8 cellular contexts compared by ENCODE assay signal in genomic region chr7:2529161-2530075, GRCh38. TPM values are rescaled to one million over a fixed set of nuclear protein-coding genes. Genes with fewer than 3 reads are reported as not detected.
A peak's percentile ranks its signal among the peaks of the same experiment; 100 is the strongest.
DNase-seq lines count a peak whose midpoint lies in the region; ATAC-seq, FAIRE-seq and TF ChIP-seq lines count a peak whose summit lies in the region.

No MANE protein-coding gene starts in this region.

- peak; percentile 87 for DNase-seq in HTR-8/SVneo (ENCODE audit: insufficient read length, low spot score)
- peak; percentile 66 for DNase-seq in activated CD4-positive, CD25-positive, alpha-beta regulatory T cell treated with anti-CD3 and anti-CD28 coated beads, Interleukin-2, amount 50 U/mL, for 72 hours
- peak; percentile 39 to 57 (median 55) for DNase-seq in effector memory CD8-positive, alpha-beta T cell
- peak in 8 of 10 donors; percentile 52 to 79 (median 61) for DNase-seq in naive thymus-derived CD8-positive, alpha-beta T cell
- no peak for DNase-seq in brain microvascular endothelial cell

- H3K4me3 ChIP-seq in brain microvascular endothelial cell (ENCODE audit: low read depth, low read length) = no peak overlapping the region

- POLR2A ChIA-PET in naive thymus-derived CD8-positive, alpha-beta T cell (lab: Charles Lee) = interaction anchor here (0.7 to 15.4 kb wide), 17 partner anchors 12 to 181 kb away, joined by 3 to 821 read pairs (median 5); partner anchors contain the start of genes BRAT1, LFNG and TTYH3

- no peak for TF ChIP-seq CTCF in brain microvascular endothelial cell (IDR thresholded peaks at IDR 0.05; ENCODE audit: low read depth, low read length, missing control alignments)

- H3K9me3 Mint-ChIP-seq in effector memory CD8-positive, alpha-beta T cell = no peaks in the 10 kb centered on the region
- no peaks in the 10 kb centered on the region for H3K9me3 Mint-ChIP-seq in naive thymus-derived CD8-positive, alpha-beta T cell

- ATAC-seq in GM19025 (IDR thresholded peaks at IDR 0.05; ENCODE audit: low read depth, unreplicated experiment) (peak; percentile 45), HG02840 (IDR thresholded peaks at IDR 0.05; ENCODE audit: low FRiP score, unreplicated experiment) (no peak), GM21515 (IDR thresholded peaks at IDR 0.05; ENCODE audit: unreplicated experiment) (no peak)
- peak; percentile 53 for ATAC-seq in effector memory CD8-positive, alpha-beta T cell (replicated peaks)
- ATAC-seq in naive thymus-derived CD8-positive, alpha-beta T cell = peak; percentile 26 to 44

- peaks cover 39 to 52% of the 10 kb centered on the region in 2 donors for H3K4me1 Mint-ChIP-seq in effector memory CD8-positive, alpha-beta T cell (ENCODE audit: low read depth in 2 of 2)
- peaks cover 18 to 66% (median 64%) of the 10 kb centered on the region in 4 donors for H3K4me1 Mint-ChIP-seq in naive thymus-derived CD8-positive, alpha-beta T cell

- in situ Hi-C loops in brain microvascular endothelial cell (cut with HindIII; ENCODE audit: low pct_ligation_motif_present, low sequenced_read_pairs) = no loop called here

- H3K27me3 Mint-ChIP-seq in effector memory CD8-positive, alpha-beta T cell = no peaks in the 10 kb centered on the region
- no peaks in the 10 kb centered on the region for H3K27me3 Mint-ChIP-seq in naive thymus-derived CD8-positive, alpha-beta T cell

- no peaks in the 10 kb centered on the region for H3K27me3 ChIP-seq in brain microvascular endothelial cell (replicated peaks)

- peak overlapping the region; percentile 96 to 97 for H3K27ac Mint-ChIP-seq in effector memory CD8-positive, alpha-beta T cell
- H3K27ac Mint-ChIP-seq in naive thymus-derived CD8-positive, alpha-beta T cell = peak overlapping the region; percentile 59 to 97 (median 93)

- peak; percentile 88 for FAIRE-seq in HTR-8/SVneo (lab: Jason Lieb, UNC)

- H3K27ac ChIP-seq in brain microvascular endothelial cell = no peak overlapping the region

- H3K36me3 Mint-ChIP-seq in effector memory CD8-positive, alpha-beta T cell (ENCODE audit: insufficient read depth) = peaks cover 89% of the 10 kb centered on the region
- peaks cover 0 to 25% (median 0%) of the 10 kb centered on the region in 3 donors for H3K36me3 Mint-ChIP-seq in naive thymus-derived CD8-positive, alpha-beta T cell

- H3K4me3 Mint-ChIP-seq in effector memory CD8-positive, alpha-beta T cell = peak overlapping the region; percentile 72 to 82
- H3K4me3 Mint-ChIP-seq in naive thymus-derived CD8-positive, alpha-beta T cell = peak overlapping the region; percentile 71 to 87 (median 80)

- peaks cover 13% of the 10 kb centered on the region for H3K36me3 ChIP-seq in brain microvascular endothelial cell (replicated peaks)

RNA-seq across cellular contexts. Expression of gene LFNG, which starts 9.8 kb away (rescaled TPM):
- total RNA-seq in naive thymus-derived CD8-positive, alpha-beta T cell = 100 to 1,000 TPM; 151 to 153 TPM
- 1 to 10 TPM in 2 of 3 donors, under 1 TPM in 1; 0.54 to 3.0 (median 1.6) TPM for polyA plus RNA-seq in naive thymus-derived CD8-positive, alpha-beta T cell

RNA-seq across cellular contexts. Expression of gene BRAT1, which starts 25.9 kb away (rescaled TPM):
- total RNA-seq in naive thymus-derived CD8-positive, alpha-beta T cell = 10 to 100 TPM; 32.2 to 32.4 TPM
- polyA plus RNA-seq in naive thymus-derived CD8-positive, alpha-beta T cell = 10 to 100 TPM; 21.0 to 43.6 (median 25.4) TPM

RNA-seq across cellular contexts. Expression of gene IQCE, which starts 29.4 kb away (rescaled TPM):
- total RNA-seq in naive thymus-derived CD8-positive, alpha-beta T cell = 1 to 10 TPM; 6.6 to 8.9 TPM
- 1 to 10 TPM in 2 of 3 donors, under 1 TPM in 1; 0.77 to 2.2 (median 2.0) TPM for polyA plus RNA-seq in naive thymus-derived CD8-positive, alpha-beta T cell

RNA-seq across cellular contexts. Expression of gene GRIFIN, which starts 53.2 kb away (rescaled TPM):
- total RNA-seq in naive thymus-derived CD8-positive, alpha-beta T cell = not detected
- not detected for polyA plus RNA-seq in naive thymus-derived CD8-positive, alpha-beta T cell

Comparison
In these comparisons a context has a peak if more than half of its experiments do, and no peak if none do; other contexts are left out.
1. ATAC-seq: peak in GM19025 (single experiment), effector memory CD8-positive, alpha-beta T cell (single experiment) and naive thymus-derived CD8-positive, alpha-beta T cell (2 of 2); none in HG02840 (single experiment) and GM21515 (single experiment).